11 cellular contexts compared by ENCODE assay signal in the genomic region with DNA sequence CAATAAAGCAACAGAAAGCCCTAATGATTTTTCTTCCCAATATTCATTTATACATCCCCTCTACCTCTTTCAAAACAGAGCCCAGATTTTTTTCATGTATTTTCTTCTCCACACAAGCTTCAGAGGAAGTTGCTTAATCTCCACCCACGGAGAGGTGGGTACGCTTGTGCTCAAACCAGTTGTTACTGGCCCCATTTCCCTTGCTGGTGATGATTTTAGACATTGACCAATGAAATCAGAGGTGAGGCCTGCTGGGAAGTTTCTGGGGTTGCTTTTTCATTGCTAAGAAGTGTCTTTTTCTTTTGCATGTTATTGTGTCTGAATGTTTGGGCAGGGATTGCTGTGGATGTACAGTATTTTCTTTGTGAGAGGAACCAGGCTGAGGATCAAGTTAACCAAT.
DNase-seq lines count a peak whose midpoint lies in the region; ATAC-seq and TF ChIP-seq lines count a peak whose summit lies in the region.
"Had no signal": no experiment of that assay in that cellular context is flagged by ENCODE, and none has a peak within 500 bp of the region (broad histone marks: within the 10 kb centered on the region; RNA-seq: fewer than 3 reads in every experiment).

No MANE protein-coding gene starts in this region.

- peaks cover 14 to 23% (median 16%) of the 10 kb centered on the region in 4 donors for H3K4me1 Mint-ChIP-seq in CD4-positive, CD25-positive, alpha-beta regulatory T cell
- H3K4me1 Mint-ChIP-seq in activated CD8-positive, alpha-beta T cell treated with anti-CD3 and anti-CD28 coated beads for 36 hours (ENCODE audit: low read depth), result peaks cover 13% of the 10 kb centered on the region

- no peak for TF ChIP-seq CTCF in A673 (conservative IDR thresholded peaks at IDR 0.05; ENCODE audit: low read depth, low read length)
- TF ChIP-seq CTCF in activated CD8-positive, alpha-beta T cell treated with anti-CD3 and anti-CD28 coated beads for 36 hours (IDR thresholded peaks at IDR 0.05), result no peak
- no peak for TF ChIP-seq CTCF in uterus (IDR thresholded peaks at IDR 0.05)
- no peak for TF ChIP-seq CTCF in RWPE1 (conservative IDR thresholded peaks at IDR 0.05; ENCODE audit: low read depth)
- no peak for TF ChIP-seq CTCF in foreskin keratinocyte (conservative IDR thresholded peaks at IDR 0.05)

- POLR2A ChIA-PET in A673 (lab: Charles Lee; ENCODE audit: low non-redundant PET), result no interaction called here
- POLR2A ChIA-PET in activated CD8-positive, alpha-beta T cell treated with anti-CD3 and anti-CD28 coated beads for 36 hours (lab: Charles Lee), result no interaction called here
- POLR2A ChIA-PET in RWPE1 (lab: Yijun Ruan, JAX; ENCODE audit: low non-redundant PET), result no interaction called here

- BruUV-seq in A673 (replicated peaks; lab: Mats Ljungman, UMichigan), result no TSS peak

- no peak overlapping the region for H3K4me3 ChIP-seq in A673 (ENCODE audit: low read depth, low read length, poor library complexity, severe bottlenecking)
- H3K4me3 ChIP-seq in CD4-positive, CD25-positive, alpha-beta regulatory T cell (ENCODE audit: low read depth, low read length), result peak overlapping the region; percentile 45
- H3K4me3 ChIP-seq in uterus, result no peak overlapping the region

- H3K4me1 ChIP-seq in A673 (ENCODE audit: insufficient read depth, low read length, poor library complexity, severe bottlenecking) (peaks cover 4% of the 10 kb centered on the region), uterus (no peaks in the 10 kb centered on the region), foreskin keratinocyte (no peaks in the 10 kb centered on the region)
- peaks cover 7% of the 10 kb centered on the region for H3K4me1 ChIP-seq in CD4-positive, CD25-positive, alpha-beta regulatory T cell (ENCODE audit: control insufficient read depth, insufficient read depth, low read length, poor library complexity, severe bottlenecking)

- TF ChIP-seq POLR2A in uterus (IDR thresholded peaks at IDR 0.05), result no peak

- DNase-seq in A673 (ENCODE audit: low spot score), result peak; percentile 21
- peak in 2 of 3 donors; percentile 34 to 37 for DNase-seq in CD4-positive, CD25-positive, alpha-beta regulatory T cell
- DNase-seq in activated CD8-positive, alpha-beta T cell treated with anti-CD3 and anti-CD28 coated beads for 36 hours, result peak; percentile 44
- peak; percentile 63 for DNase-seq in iris pigment epithelial cell (ENCODE audit: low read depth)
- no peak for DNase-seq in T-helper 9 cell
- DNase-seq in uterus, result no peak
- no peak for DNase-seq in RWPE1 (ENCODE audit: low spot score)
- no peak for DNase-seq in foreskin keratinocyte
- DNase-seq: caudate nucleus, NCI-H774 had no signal

- H3K27me3 ChIP-seq in A673 (replicated peaks; ENCODE audit: insufficient read depth, low read depth, low read length, poor library complexity) (no peaks in the 10 kb centered on the region), uterus (no peaks in the 10 kb centered on the region), foreskin keratinocyte (no peaks in the 10 kb centered on the region)
- H3K27me3 ChIP-seq in CD4-positive, CD25-positive, alpha-beta regulatory T cell (ENCODE audit: control insufficient read depth, insufficient read depth, low read length), result no peaks in the 10 kb centered on the region

- peak overlapping the region in 2 of 4 donors; percentile 47 to 53 for H3K4me3 Mint-ChIP-seq in CD4-positive, CD25-positive, alpha-beta regulatory T cell
- H3K4me3 Mint-ChIP-seq in activated CD8-positive, alpha-beta T cell treated with anti-CD3 and anti-CD28 coated beads for 36 hours, result no peak overlapping the region
- H3K4me3 Mint-ChIP-seq: neural crest cell had no signal

- H3K27ac ChIP-seq in A673 (ENCODE audit: low read depth, low read length, poor library complexity, severe bottlenecking) (no peak overlapping the region), uterus (no peak overlapping the region), RWPE1 (no peak overlapping the region), foreskin keratinocyte (no peak overlapping the region)
- no peak overlapping the region for H3K27ac ChIP-seq in CD4-positive, CD25-positive, alpha-beta regulatory T cell (ENCODE audit: insufficient read depth, low read length, poor library complexity, severe bottlenecking)

- H3K27ac Mint-ChIP-seq in CD4-positive, CD25-positive, alpha-beta regulatory T cell, result peak overlapping the region; percentile 0 to 82 (median 66)
- peak overlapping the region; percentile 53 for H3K27ac Mint-ChIP-seq in activated CD8-positive, alpha-beta T cell treated with anti-CD3 and anti-CD28 coated beads for 36 hours

- intact Hi-C loops in A673 (cut with micrococcal nuclease; ENCODE audit: unreplicated experiment), result no loop called here
- intact Hi-C loops in activated CD8-positive, alpha-beta T cell treated with anti-CD3 and anti-CD28 coated beads for 36 hours (cut with micrococcal nuclease), result no loop called here
- intact Hi-C loops in uterus (cut with DNase I; ENCODE audit: low total_unique reads), result no loop called here

- H3K9me3 Mint-ChIP-seq in CD4-positive, CD25-positive, alpha-beta regulatory T cell, result no peaks in the 10 kb centered on the region
- H3K9me3 Mint-ChIP-seq in activated CD8-positive, alpha-beta T cell treated with anti-CD3 and anti-CD28 coated beads for 36 hours, result peaks cover 2% of the 10 kb centered on the region

- peak; percentile 56 to 70 for ATAC-seq in CD4-positive, CD25-positive, alpha-beta regulatory T cell (ENCODE audit: low read depth in 2 of 2)
- ATAC-seq in activated CD8-positive, alpha-beta T cell treated with anti-CD3 and anti-CD28 coated beads for 36 hours, result peak; percentile 58
- no peak for ATAC-seq in foreskin keratinocyte

- CTCF ChIA-PET in A673 (lab: Charles Lee) (no interaction called here), RWPE1 (lab: Yijun Ruan, JAX) (no interaction called here)
- CTCF ChIA-PET in activated CD8-positive, alpha-beta T cell treated with anti-CD3 and anti-CD28 coated beads for 36 hours (lab: Charles Lee), result interaction anchor here (0.7 kb wide), 1 partner anchor 594 kb away, joined by 3 read pairs; no protein-coding TSS in a partner anchor

- H3K9me3 ChIP-seq in A673 (ENCODE audit: low read depth, low read length, poor library complexity, severe bottlenecking) (no peaks in the 10 kb centered on the region), uterus (no peaks in the 10 kb centered on the region)
- H3K9me3 ChIP-seq in CD4-positive, CD25-positive, alpha-beta regulatory T cell (ENCODE audit: control insufficient read depth in 2 of 2, low read length in 2 of 2), result no peaks in the 10 kb centered on the region

- H3K36me3 Mint-ChIP-seq in CD4-positive, CD25-positive, alpha-beta regulatory T cell, result peaks cover 2% of the 10 kb centered on the region
- H3K36me3 Mint-ChIP-seq in activated CD8-positive, alpha-beta T cell treated with anti-CD3 and anti-CD28 coated beads for 36 hours (ENCODE audit: low read depth), result no peaks in the 10 kb centered on the region

- no peaks in the 10 kb centered on the region for H3K36me3 ChIP-seq in A673 (ENCODE audit: insufficient read depth, low read length, poor library complexity, severe bottlenecking)
- H3K36me3 ChIP-seq in CD4-positive, CD25-positive, alpha-beta regulatory T cell (ENCODE audit: control insufficient read depth, insufficient read depth, low read length), result no peaks in the 10 kb centered on the region
- no peaks in the 10 kb centered on the region for H3K36me3 ChIP-seq in uterus

- H3K27me3 Mint-ChIP-seq in CD4-positive, CD25-positive, alpha-beta regulatory T cell, result no peaks in the 10 kb centered on the region
- no peaks in the 10 kb centered on the region for H3K27me3 Mint-ChIP-seq in activated CD8-positive, alpha-beta T cell treated with anti-CD3 and anti-CD28 coated beads for 36 hours

Comparison
In these comparisons a context has a peak if more than half of its experiments do, and no peak if none do; other contexts are left out.
1. DNase-seq: peak in A673 (single experiment), CD4-positive, CD25-positive, alpha-beta regulatory T cell (2 of 3), activated CD8-positive, alpha-beta T cell treated with anti-CD3 and anti-CD28 coated beads for 36 hours (single experiment) and iris pigment epithelial cell (single experiment); none in T-helper 9 cell (single experiment), uterus (0 of 2), RWPE1 (single experiment) and foreskin keratinocyte (0 of 2).